8 cellular contexts compared by ENCODE assay signal in the genomic region with DNA sequence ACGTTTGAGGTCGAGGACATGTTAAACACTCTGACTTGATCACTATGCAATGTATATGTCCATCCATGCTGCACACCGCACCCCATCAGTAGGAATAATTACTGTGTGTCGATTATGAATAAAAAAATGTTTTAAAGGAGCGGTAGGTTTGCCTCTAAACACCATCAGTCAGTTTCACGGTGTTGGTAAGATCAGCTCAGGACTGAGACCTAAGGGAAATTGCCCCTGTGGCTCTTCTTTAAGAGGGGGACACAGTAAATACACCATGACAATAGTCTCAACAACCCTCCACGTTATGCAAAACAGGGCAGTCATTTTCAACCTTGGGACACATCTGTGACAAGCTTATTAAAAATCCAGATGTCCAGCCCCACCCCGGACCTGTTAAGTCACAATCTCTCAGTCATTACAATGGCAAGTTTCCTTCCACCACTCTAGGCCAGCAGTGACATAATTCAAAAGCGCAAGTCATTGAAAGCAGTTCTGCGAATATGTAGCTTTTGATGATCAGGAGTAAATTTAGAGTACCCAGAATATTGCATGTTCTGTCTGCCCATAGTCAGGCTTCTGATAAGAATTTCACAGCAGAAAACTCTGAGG.
DNase-seq lines count a peak whose midpoint lies in the region; ATAC-seq and TF ChIP-seq lines count a peak whose summit lies in the region.

No MANE protein-coding gene starts in this region.

- H3K79me2 ChIP-seq in OCI-LY1 (ENCODE audit: insufficient read depth, low read length): peaks cover 5% of the 10 kb centered on the region

- H4K20me1 ChIP-seq in OCI-LY1 (ENCODE audit: insufficient read depth, low read length): no peaks in the 10 kb centered on the region

- no peaks in the 10 kb centered on the region for H3K9me2 ChIP-seq in OCI-LY1 (ENCODE audit: low read depth, low read length)

- H3K9ac ChIP-seq in OCI-LY1 (ENCODE audit: low read length) (peak overlapping the region; percentile 79), endocrine pancreas (ENCODE audit: control insufficient read depth, insufficient read depth, low read length) (peak overlapping the region; percentile 82)

- H3K36me3 Mint-ChIP-seq in nephron progenitor cell (ENCODE audit: low read depth): peaks cover 55% of the 10 kb centered on the region

- peaks cover 22% of the 10 kb centered on the region for H3K36me3 ChIP-seq in OCI-LY1 (ENCODE audit: insufficient read depth, low read length)
- H3K36me3 ChIP-seq in endocrine pancreas (ENCODE audit: control insufficient read depth, insufficient read depth, low read length): no peaks in the 10 kb centered on the region

- H2AFZ ChIP-seq in OCI-LY1 (ENCODE audit: low read length): no peak overlapping the region

- H3K4me3 ChIP-seq in OCI-LY1 (ENCODE audit: low read depth, low read length, poor library complexity, severe bottlenecking) (peak overlapping the region; percentile 94), endocrine pancreas (ENCODE audit: control insufficient read depth, insufficient read depth, low read length) (peak overlapping the region; percentile 86)

- peaks cover 6% of the 10 kb centered on the region for H3K9me3 Mint-ChIP-seq in nephron progenitor cell

- H3K27ac ChIP-seq in OCI-LY1 (ENCODE audit: low read depth, low read length, poor library complexity, severe bottlenecking): peak overlapping the region; percentile 41

- peak overlapping the region; percentile 96 for H3K4me2 ChIP-seq in OCI-LY1 (ENCODE audit: low read length)

- H3F3A ChIP-seq in OCI-LY1 (ENCODE audit: insufficient read depth, low read length): no peaks in the 10 kb centered on the region

- no peaks in the 10 kb centered on the region for H3K27me3 ChIP-seq in OCI-LY1 (ENCODE audit: insufficient read depth, low read length)
- no peaks in the 10 kb centered on the region for H3K27me3 ChIP-seq in endocrine pancreas (ENCODE audit: control insufficient read depth, insufficient read depth, low read length)

- no peak overlapping the region for H3K27ac Mint-ChIP-seq in nephron progenitor cell

- peak overlapping the region; percentile 90 for H3K4me3 Mint-ChIP-seq in nephron progenitor cell

- H3K4me1 Mint-ChIP-seq in nephron progenitor cell: peaks cover 24% of the 10 kb centered on the region

- DNase-seq in ELR (ENCODE audit: low read depth) (peak; percentile 30), nephron progenitor cell (no peak), NCI-H2029 (lab: John Stamatoyannopoulos, UW) (no peak)
- no peak for DNase-seq in activated CD4-positive, CD25-positive, alpha-beta regulatory T cell treated with anti-CD3 and anti-CD28 coated beads, Interleukin-2, amount 50 U/mL, for 72 hours

- H3K4me1 ChIP-seq in OCI-LY1 (ENCODE audit: insufficient read depth, low read length, severe bottlenecking) (peaks cover 13% of the 10 kb centered on the region), endocrine pancreas (ENCODE audit: control insufficient read depth, insufficient read depth, low read length) (no peaks in the 10 kb centered on the region)

- ATAC-seq in HG02678 (IDR thresholded peaks at IDR 0.05; ENCODE audit: unreplicated experiment) (no peak), HG02884 (IDR thresholded peaks at IDR 0.05; ENCODE audit: unreplicated experiment) (no peak)

- no peak for TF ChIP-seq CTCF in OCI-LY1 (IDR thresholded peaks at IDR 0.05; ENCODE audit: low read length)
- TF ChIP-seq CTCF in nephron progenitor cell (IDR thresholded peaks at IDR 0.05): no peak

- no peaks in the 10 kb centered on the region for H3K27me3 Mint-ChIP-seq in nephron progenitor cell (ENCODE audit: low read depth, poor library complexity)

- no peaks in the 10 kb centered on the region for H3K9me3 ChIP-seq in OCI-LY1 (ENCODE audit: low read length)
- H3K9me3 ChIP-seq in endocrine pancreas (ENCODE audit: control insufficient read depth, low read length): no peaks in the 10 kb centered on the region
